Comparison of ENCODE assay signal across 29 cellular contexts in the genomic region with DNA sequence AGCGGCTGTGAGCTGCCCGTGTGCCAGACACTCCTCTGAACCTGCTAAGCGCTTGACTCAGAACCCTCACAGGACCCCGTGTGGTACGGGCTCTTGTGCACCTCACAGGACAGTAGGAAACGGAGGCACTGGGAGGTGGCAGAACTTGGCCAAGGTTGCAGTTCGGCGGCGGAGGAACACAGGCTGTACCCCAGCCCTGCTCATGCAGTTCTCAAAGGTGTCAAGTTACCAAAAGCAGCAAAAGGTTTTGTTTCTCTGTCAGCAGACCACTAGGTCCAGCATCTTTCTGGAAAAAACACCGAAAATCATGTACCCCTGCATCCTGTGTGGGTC. TPM values are rescaled to one million over a fixed set of nuclear protein-coding genes. Genes with fewer than 3 reads are reported as not detected.
DNase-seq lines count a peak whose midpoint lies in the region; ATAC-seq lines count a peak whose summit lies in the region.
"Had no signal": no experiment of that assay in that cellular context is flagged by ENCODE, and none has a peak within 500 bp of the region (broad histone marks: within the 10 kb centered on the region; RNA-seq: fewer than 3 reads in every experiment).

No MANE protein-coding gene starts in this region.

- no peak for ATAC-seq in activated CD8-positive, alpha-beta memory T cell treated with anti-CD3 and anti-CD28 coated beads, Interleukin-2, amount 10 ng/mL, durations not matched to agents 7 days and 5 days
- no peak for ATAC-seq in HG02852 (IDR thresholded peaks at IDR 0.05; ENCODE audit: unreplicated experiment)
- ATAC-seq: body of pancreas had no signal

- H3K27ac Mint-ChIP-seq in activated CD8-positive, alpha-beta memory T cell treated with anti-CD3 and anti-CD28 coated beads, Interleukin-2, amount 10 ng/mL, durations not matched to agents 7 days and 5 days: no peak overlapping the region
- H3K27ac Mint-ChIP-seq: activated CD4-positive, alpha-beta memory T cell treated with anti-CD3 and anti-CD28 coated beads for 36 hours; activated naive CD4-positive, alpha-beta T cell treated with anti-CD3 and anti-CD28 coated beads, Interleukin-2, amount 10 ng/mL, durations not matched to agents 7 days and 5 days; endodermal cell; T-helper 2 cell treated with Interferon-gamma antibody and Interleukin-4, amounts not matched to agents 5 μg/mL and 100 μg/mL, for 36 hours had no signal

- peaks cover 3% of the 10 kb centered on the region for H3K36me3 Mint-ChIP-seq in activated CD8-positive, alpha-beta memory T cell treated with anti-CD3 and anti-CD28 coated beads, Interleukin-2, amount 10 ng/mL, durations not matched to agents 7 days and 5 days
- H3K36me3 Mint-ChIP-seq: activated CD4-positive, alpha-beta memory T cell treated with anti-CD3 and anti-CD28 coated beads for 36 hours had no signal

- CTCF ChIA-PET in activated CD8-positive, alpha-beta memory T cell treated with anti-CD3 and anti-CD28 coated beads, Interleukin-2, amount 10 ng/mL, durations not matched to agents 7 days and 5 days (lab: Charles Lee): no interaction called here

- no peak overlapping the region for H3K4me3 Mint-ChIP-seq in activated CD8-positive, alpha-beta memory T cell treated with anti-CD3 and anti-CD28 coated beads, Interleukin-2, amount 10 ng/mL, durations not matched to agents 7 days and 5 days
- H3K4me3 Mint-ChIP-seq: activated CD4-positive, alpha-beta memory T cell treated with anti-CD3 and anti-CD28 coated beads for 36 hours; activated naive CD4-positive, alpha-beta T cell treated with anti-CD3 and anti-CD28 coated beads, Interleukin-2, amount 10 ng/mL, durations not matched to agents 7 days and 5 days; endodermal cell; T-helper 2 cell treated with Interferon-gamma antibody and Interleukin-4, amounts not matched to agents 5 μg/mL and 100 μg/mL, for 36 hours had no signal

- peak; percentile 27 for DNase-seq in activated CD8-positive, alpha-beta memory T cell treated with anti-CD3 and anti-CD28 coated beads, Interleukin-2, amount 10 ng/mL, durations not matched to agents 7 days and 5 days
- no peak for DNase-seq in activated CD8-positive, alpha-beta memory T cell treated with anti-CD3 and anti-CD28 coated beads, Interleukin-2, amount 50 U/mL, for 4 hours
- peak; percentile 22 for DNase-seq in astrocyte of the hippocampus (ENCODE audit: low read depth, low spot score)
- peak; percentile 31 for DNase-seq in iris pigment epithelial cell (ENCODE audit: low read depth)
- peak; percentile 21 for DNase-seq in smooth muscle cell of the brain vasculature (ENCODE audit: low read depth, low spot score)
- DNase-seq in activated effector memory CD4-positive, alpha-beta T cell treated with anti-CD3 and anti-CD28 coated beads, Interleukin-2, amount 50 U/mL, for 16 hours: no peak
- DNase-seq in anterior cingulate cortex (lab: John Stamatoyannopoulos, UW): no peak
- DNase-seq: activated CD4-positive, alpha-beta memory T cell treated with anti-CD3 and anti-CD28 coated beads for 36 hours; activated naive CD4-positive, alpha-beta T cell treated with anti-CD3 and anti-CD28 coated beads, Interleukin-2, amount 10 ng/mL, durations not matched to agents 7 days and 5 days; body of pancreas; C1 segment of cervical spinal cord; endodermal cell; GF-D8; kidney; MM.1S; NCI-H187; NCI-H524; occipital lobe; RPMI8226; sigmoid colon; SK-N-SH; stimulated activated CD4-positive, alpha-beta T cell treated with anti-CD3 and anti-CD28 coated beads, Interleukin-2, amount 100 ng/mL, for 24 hours; stimulated activated naive CD4-positive, alpha-beta T cell; tibial artery had no signal

- peaks cover 18% of the 10 kb centered on the region for H3K4me1 Mint-ChIP-seq in activated CD8-positive, alpha-beta memory T cell treated with anti-CD3 and anti-CD28 coated beads, Interleukin-2, amount 10 ng/mL, durations not matched to agents 7 days and 5 days

- H3K27me3 Mint-ChIP-seq in activated CD8-positive, alpha-beta memory T cell treated with anti-CD3 and anti-CD28 coated beads, Interleukin-2, amount 10 ng/mL, durations not matched to agents 7 days and 5 days: peaks cover 4% of the 10 kb centered on the region
- H3K27me3 Mint-ChIP-seq: activated CD4-positive, alpha-beta memory T cell treated with anti-CD3 and anti-CD28 coated beads for 36 hours had no signal

- H3K9me3 Mint-ChIP-seq in activated CD8-positive, alpha-beta memory T cell treated with anti-CD3 and anti-CD28 coated beads, Interleukin-2, amount 10 ng/mL, durations not matched to agents 7 days and 5 days (ENCODE audit: low read depth): no peaks in the 10 kb centered on the region
- H3K9me3 Mint-ChIP-seq: activated CD4-positive, alpha-beta memory T cell treated with anti-CD3 and anti-CD28 coated beads for 36 hours; T-helper 2 cell treated with Interferon-gamma antibody and Interleukin-4, amounts not matched to agents 5 μg/mL and 100 μg/mL, for 36 hours had no signal

RNA-seq across cellular contexts. Expression of a gene that starts 21.6 kb away (rescaled TPM):
- not detected for total RNA-seq in activated CD8-positive, alpha-beta memory T cell treated with anti-CD3 and anti-CD28 coated beads, Interleukin-2, amount 10 ng/mL, durations not matched to agents 7 days and 5 days
- total RNA-seq: A673; activated CD4-positive, alpha-beta memory T cell treated with anti-CD3 and anti-CD28 coated beads for 36 hours; body of pancreas; endodermal cell; hepatocyte; kidney; lung microvascular endothelial cell; occipital lobe; sigmoid colon had no signal

RNA-seq across cellular contexts. Expression of a gene that starts 34.1 kb away (rescaled TPM):
- total RNA-seq in activated CD8-positive, alpha-beta memory T cell treated with anti-CD3 and anti-CD28 coated beads, Interleukin-2, amount 10 ng/mL, durations not matched to agents 7 days and 5 days: 10 to 100 TPM; 73.5 to 81.5 TPM

Comparison
In these comparisons a context has a peak if more than half of its experiments do, and no peak if none do; other contexts are left out.
1. DNase-seq: peak in activated CD8-positive, alpha-beta memory T cell treated with anti-CD3 and anti-CD28 coated beads, Interleukin-2, amount 10 ng/mL, durations not matched to agents 7 days and 5 days (single experiment), astrocyte of the hippocampus (single experiment), iris pigment epithelial cell (single experiment) and smooth muscle cell of the brain vasculature (single experiment); none in activated CD8-positive, alpha-beta memory T cell treated with anti-CD3 and anti-CD28 coated beads, Interleukin-2, amount 50 U/mL, for 4 hours (single experiment), activated effector memory CD4-positive, alpha-beta T cell treated with anti-CD3 and anti-CD28 coated beads, Interleukin-2, amount 50 U/mL, for 16 hours (single experiment) and anterior cingulate cortex (0 of 58).